Comparison of ENCODE assay signal across 8 cellular contexts in genomic region chr17:60577147-60577925, GRCh38. TPM values are rescaled to one million over a fixed set of nuclear protein-coding genes. Genes with fewer than 3 reads are reported as not detected.
A peak's percentile ranks its signal among the peaks of the same experiment; 100 is the strongest.
DNase-seq lines count a peak whose midpoint lies in the region; ATAC-seq and TF ChIP-seq lines count a peak whose summit lies in the region.

No MANE protein-coding gene starts in this region.

- no peak for TF ChIP-seq POLR2A in testis (IDR thresholded peaks at IDR 0.05)

- peak overlapping the region; percentile 95 for H2AFZ ChIP-seq in ACC112 (ENCODE audit: low read length, unreplicated experiment)
- H2AFZ ChIP-seq in OCI-LY7 (ENCODE audit: low read length) = no peak overlapping the region

- no peaks in the 10 kb centered on the region for H3K9me2 ChIP-seq in OCI-LY7 (ENCODE audit: insufficient read depth, low read length)

- peak; percentile 35 to 52 for TF ChIP-seq RAD21 in liver (IDR thresholded peaks at IDR 0.05)

- WGBS in liver = 37% methylated on average over 7 of the region's 7 CpGs
- WGBS in testis, 2 donors = 29% methylated on average over 7 of the region's 7 CpGs

- BruUV-seq in OCI-LY7 (replicated peaks; lab: Mats Ljungman, UMichigan) = no TSS peak

- ATAC-seq in GM18909 (IDR thresholded peaks at IDR 0.05; ENCODE audit: poor library complexity, unreplicated experiment) = no peak

- intact Hi-C loops in OCI-LY7 (cut with micrococcal nuclease; ENCODE audit: unreplicated experiment) (loop anchor here (10.0 kb wide), 1 partner anchor 57 kb away; no protein-coding TSS in a partner anchor), testis (cut with DNase I; ENCODE audit: low total_unique reads) (no loop called here)

- CTCF ChIA-PET in OCI-LY7 (lab: Charles Lee; ENCODE audit: unreplicated experiment) = no interaction called here

- no peak for DNase-seq in OCI-LY7 (ENCODE audit: low spot score)
- DNase-seq in caudate nucleus (lab: John Stamatoyannopoulos, UW) = peak in 34 of 61 donors; percentile 0 to 44 (median 11)
- peak; percentile 68 for DNase-seq in testis
- no peak for DNase-seq in OCI-M2 (lab: John Stamatoyannopoulos, UW; ENCODE audit: unreplicated experiment)

- POLR2A ChIA-PET in OCI-LY7 (lab: Charles Lee) = interaction anchor here (0.7 kb wide), 2 partner anchors 274 to 516 kb away, joined by 3 read pairs; no protein-coding TSS in a partner anchor

- peak overlapping the region; percentile 77 for H3K4me3 ChIP-seq in ACC112 (ENCODE audit: low read depth, low read length)
- H3K4me3 ChIP-seq in OCI-LY7 (ENCODE audit: low read depth, low read length, poor library complexity, severe bottlenecking) = no peak overlapping the region
- no peak overlapping the region for H3K4me3 ChIP-seq in liver (ENCODE audit: low read depth in 1 of 3, low read length in 3 of 3)
- peak overlapping the region in 1 of 2 donors; percentile 19 for H3K4me3 ChIP-seq in testis

- 0 out of 2 replicates have a peak overlapping the region, but pooled peaks have one; percentile 10 for H3K4me2 ChIP-seq in OCI-LY7 (ENCODE audit: low read length)

- TF ChIP-seq CTCF in GM12874 (IDR thresholded peaks at IDR 0.05; ENCODE audit: insufficient read depth, low read depth, low read length) (0 out of 2 replicates have a peak, but pooled peaks have one; percentile 7), OCI-LY7 (conservative IDR thresholded peaks at IDR 0.05; ENCODE audit: low read length) (peak; percentile 28; the same call in 1 of the 2 replicates), liver (IDR thresholded peaks at IDR 0.05; ENCODE audit: low read depth, low read length, missing input control) (peak; percentile 12), testis (IDR thresholded peaks at IDR 0.05) (no peak)

- no peaks in the 10 kb centered on the region for H3K36me3 ChIP-seq in ACC112 (ENCODE audit: insufficient read depth, low read length)
- H3K36me3 ChIP-seq in OCI-LY7 (ENCODE audit: insufficient read depth, low read length) = no peaks in the 10 kb centered on the region
- H3K36me3 ChIP-seq in liver (ENCODE audit: control insufficient read depth in 4 of 4, insufficient read depth in 3 of 4, low read depth in 1 of 4, low read length in 3 of 4) = no peaks in the 10 kb centered on the region
- H3K36me3 ChIP-seq in testis (ENCODE audit: low read depth, missing control alignments) = no peaks in the 10 kb centered on the region

- H3K27ac ChIP-seq in ACC112 (ENCODE audit: low read depth, low read length) (peak overlapping the region; percentile 49), OCI-LY7 (ENCODE audit: low read depth, low read length, poor library complexity, severe bottlenecking) (no peak overlapping the region), caudate nucleus (ENCODE audit: low read depth, low read length) (peak overlapping the region; percentile 24), liver (ENCODE audit: low read depth in 1 of 2, low read length in 2 of 2) (peak overlapping the region; percentile 25), testis (peak overlapping the region; percentile 65)

- no peaks in the 10 kb centered on the region for H3K79me2 ChIP-seq in ACC112 (ENCODE audit: control insufficient read depth, insufficient read depth, low read length, unreplicated experiment)
- no peaks in the 10 kb centered on the region for H3K79me2 ChIP-seq in OCI-LY7 (ENCODE audit: insufficient read depth, low read depth, low read length)

- no peaks in the 10 kb centered on the region for H4K20me1 ChIP-seq in OCI-LY7 (ENCODE audit: insufficient read depth, low read length)

- H3K9ac ChIP-seq in liver (ENCODE audit: low read depth in 1 of 2, low read length in 2 of 2) = peak overlapping the region in 1 of 2 donors; percentile 59

- H3K9me3 ChIP-seq in OCI-LY7 (ENCODE audit: low read length) (no peaks in the 10 kb centered on the region), liver (ENCODE audit: control insufficient read depth in 4 of 4, low read length in 3 of 4) (no peaks in the 10 kb centered on the region), testis (no peaks in the 10 kb centered on the region)

- no peaks in the 10 kb centered on the region for H3K27me3 ChIP-seq in ACC112 (ENCODE audit: insufficient read depth, low read length)
- no peaks in the 10 kb centered on the region for H3K27me3 ChIP-seq in liver (ENCODE audit: control insufficient read depth in 4 of 4, insufficient read depth in 4 of 4, low read length in 3 of 4)
- no peaks in the 10 kb centered on the region for H3K27me3 ChIP-seq in testis

- H3K4me1 ChIP-seq in ACC112 (ENCODE audit: control insufficient read depth, insufficient read depth, low read length, unreplicated experiment) (peaks cover 4% of the 10 kb centered on the region), OCI-LY7 (ENCODE audit: insufficient read depth, low read length, poor library complexity, severe bottlenecking) (no peaks in the 10 kb centered on the region), liver (ENCODE audit: control insufficient read depth in 4 of 4, insufficient read depth in 4 of 4, low read length in 3 of 4) (peaks cover 0 to 3% (median 1%) of the 10 kb centered on the region in 4 donors), testis (peaks cover 14% of the 10 kb centered on the region)

TF ChIP-seq in liver, 16 proteins besides CTCF, POLR2A, EP300 and RAD21:
- TF ChIP-seq SP1 (IDR thresholded peaks at IDR 0.05) (peak; percentile 13), HNF4A (conservative IDR thresholded peaks at IDR 0.05) (no peak), RXRA (IDR thresholded peaks at IDR 0.05) (no peak), JUND (IDR thresholded peaks at IDR 0.05) (no peak), YY1 (IDR thresholded peaks at IDR 0.05) (peak; percentile 34), HNF4G (IDR thresholded peaks at IDR 0.05) (no peak), TAF1 (conservative IDR thresholded peaks at IDR 0.05) (no peak), FOXA2 (IDR thresholded peaks at IDR 0.05) (peak; percentile 7), EGR1 (IDR thresholded peaks at IDR 0.05; ENCODE audit: low read depth in 2 of 2) (no peak), MAX (IDR thresholded peaks at IDR 0.05) (peak; percentile 45), NR2F2 (IDR thresholded peaks at IDR 0.05) (peak; percentile 38), ATF3 (IDR thresholded peaks at IDR 0.05) (no peak), ZBTB33 (IDR thresholded peaks at IDR 0.05) (no peak), FOXA1 (IDR thresholded peaks at IDR 0.05) (no peak), GABPA (IDR thresholded peaks at IDR 0.05 in 1 of 2, conservative IDR thresholded peaks at IDR 0.05 in 1 of 2) (no peak), REST (IDR thresholded peaks at IDR 0.05) (no peak)

RNA-seq across cellular contexts. Expression of gene PPM1D, which starts 22.7 kb away (rescaled TPM):
- total RNA-seq in OCI-LY7 (2014; rRNA removed; shearing (Covaris generic)) = 9.1 and 14.2 TPM in 2 replicates
- total RNA-seq in OCI-LY7 (2022) = 16.4 and 16.5 TPM in 2 replicates
- total RNA-seq in liver = 1 to 10 TPM; 6.4 to 8.7 TPM
- 1 to 10 TPM; 2.0 to 3.6 TPM for polyA plus RNA-seq in liver
- total RNA-seq in testis = 10 to 100 TPM; 31.5 to 34.9 TPM
- polyA plus RNA-seq in testis (ENCODE audit: insufficient read depth, low read depth, low replicate concordance) = 40.7 TPM

RNA-seq across cellular contexts. Expression of gene APPBP2, which starts 51.3 kb away (rescaled TPM):
- 8.1 and 11.8 TPM in 2 replicates for total RNA-seq in OCI-LY7 (2014; rRNA removed; shearing (Covaris generic))
- total RNA-seq in OCI-LY7 (2022) (23.2 and 28.1 TPM in 2 replicates), liver (10 to 100 TPM; 12.6 to 17.3 TPM), testis (10 to 100 TPM; 58.2 to 58.9 TPM)
- polyA plus RNA-seq in liver (1 to 10 TPM; 4.6 to 5.9 TPM), testis (ENCODE audit: insufficient read depth, low read depth, low replicate concordance) (98.4 TPM)

Comparison
In these comparisons a context has a peak if more than half of its experiments do, and no peak if none do; other contexts are left out.
1. CTCF ChIP-seq: peak in GM12874 (single experiment), OCI-LY7 (single experiment) and liver (single experiment); none in testis (0 of 3).
2. DNase-seq: peak in caudate nucleus (34 of 61) and testis (single experiment); none in OCI-LY7 (single experiment) and OCI-M2 (single experiment).